ENCODE assay signal across 7 cellular contexts in the genomic region with DNA sequence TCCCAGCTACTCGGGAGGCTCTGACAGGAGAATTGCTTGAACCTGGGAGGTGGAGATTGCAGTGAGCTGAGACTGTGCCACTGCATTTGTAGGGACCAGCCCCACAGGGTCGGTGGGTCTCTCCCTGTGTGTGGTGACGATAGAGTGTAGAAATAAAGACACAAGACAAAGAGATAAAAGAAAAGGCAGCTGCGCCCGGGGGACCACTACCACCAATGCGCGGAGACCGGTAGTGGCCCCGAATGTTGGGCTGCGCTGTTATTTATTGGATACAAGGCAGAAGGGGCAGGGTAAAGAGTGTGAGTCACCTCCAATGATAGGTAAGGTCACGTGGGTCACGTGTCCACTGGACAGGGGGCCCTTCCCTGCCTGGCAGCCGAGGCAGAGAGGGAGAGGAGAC. TPM values are rescaled to one million over a fixed set of nuclear protein-coding genes. Genes with fewer than 3 reads are reported as not detected.
"Had no signal": no experiment of that assay in that cellular context is flagged by ENCODE, and none has a peak within 500 bp of the region (broad histone marks: within the 10 kb centered on the region; RNA-seq: fewer than 3 reads in every experiment).

No MANE protein-coding gene starts in this region.

RNA-seq across cellular contexts. Expression of a gene that starts 9.3 kb away (rescaled TPM):
- total RNA-seq: K562, M059J, PC-3, SJSA1 had no signal
- polyA plus RNA-seq: K562, SK-N-SH had no signal

RNA-seq across cellular contexts. Expression of a gene that starts 16.7 kb away (rescaled TPM):
- total RNA-seq: K562, M059J, PC-3, Peyer's patch, Right ventricle myocardium superior, SJSA1 had no signal
- polyA plus RNA-seq: K562, SK-N-SH had no signal

RNA-seq across cellular contexts. Expression of a gene that starts 41.4 kb away (rescaled TPM):
- total RNA-seq: K562, M059J, PC-3, SJSA1 had no signal
- polyA plus RNA-seq: K562, SK-N-SH had no signal

RNA-seq across cellular contexts. Expression of a gene that starts 42.4 kb away (rescaled TPM):
- total RNA-seq: PC-3, SJSA1 had no signal
- polyA plus RNA-seq: SK-N-SH had no signal
